Comparison of ENCODE assay signal across 8 cellular contexts in genomic region chr1:204376919-204377799, GRCh38. TPM values are rescaled to one million over a fixed set of nuclear protein-coding genes. Genes with fewer than 3 reads are reported as not detected.
DNase-seq lines count a peak whose midpoint lies in the region.

No MANE protein-coding gene starts in this region.

- H3K4me3 Mint-ChIP-seq in activated T-helper 1 cell treated with anti-CD3 and anti-CD28 coated beads, Interleukin-12 subunit alpha, Interleukin-12 subunit beta, Interleukin-2, Interleukin-4 antibody, amounts not matched to agents 30 ng/mL and 10 ng/mL and 1 ng/mL, durations not matched to agents 14 hours and 24 hours and 36 hours = peak overlapping the region; percentile 73

- H3K27ac Mint-ChIP-seq in activated T-helper 1 cell treated with anti-CD3 and anti-CD28 coated beads, Interleukin-12 subunit alpha, Interleukin-12 subunit beta, Interleukin-2, Interleukin-4 antibody, amounts not matched to agents 30 ng/mL and 10 ng/mL and 1 ng/mL, durations not matched to agents 14 hours and 24 hours and 36 hours = no peak overlapping the region

- no peaks in the 10 kb centered on the region for H3K36me3 ChIP-seq in HAP-1 (replicated peaks)

- H3K9me3 Mint-ChIP-seq in activated T-helper 1 cell treated with anti-CD3 and anti-CD28 coated beads, Interleukin-12 subunit alpha, Interleukin-12 subunit beta, Interleukin-2, Interleukin-4 antibody, amounts not matched to agents 30 ng/mL and 10 ng/mL and 1 ng/mL, durations not matched to agents 14 hours and 24 hours and 36 hours = no peaks in the 10 kb centered on the region

- in situ Hi-C loops in HAP-1 (cut with MboI; ENCODE audit: low sequenced_read_pairs) = no loop called here

- H3K4me1 ChIP-seq in HAP-1 = peaks cover 3% of the 10 kb centered on the region

- DNase-seq in HAP-1 (ENCODE audit: low spot score in 2 of 2) (no peak), skeletal muscle cell (ENCODE audit: low read depth) (no peak), occipital lobe (lab: John Stamatoyannopoulos, UW) (no peak), HuH-7.5 (ENCODE audit: low spot score) (no peak), 8988T (no peak)
- no peak for DNase-seq in activated T-helper 1 cell treated with anti-CD3 and anti-CD28 coated beads, Interleukin-12 subunit alpha, Interleukin-12 subunit beta, Interleukin-2, Interleukin-4 antibody, amounts not matched to agents 30 ng/mL and 10 ng/mL and 1 ng/mL, durations not matched to agents 14 hours and 24 hours and 36 hours (ENCODE audit: low spot score)
- no peak for DNase-seq in activated CD4-positive, alpha-beta T cell treated with anti-CD3 and anti-CD28 coated beads, Interleukin-2, amount 50 U/mL, for 48 hours

- H3K27me3 ChIP-seq in HAP-1 (ENCODE audit: low read depth) = peaks cover 44% of the 10 kb centered on the region

- no peaks in the 10 kb centered on the region for H3K36me3 Mint-ChIP-seq in activated T-helper 1 cell treated with anti-CD3 and anti-CD28 coated beads, Interleukin-12 subunit alpha, Interleukin-12 subunit beta, Interleukin-2, Interleukin-4 antibody, amounts not matched to agents 30 ng/mL and 10 ng/mL and 1 ng/mL, durations not matched to agents 14 hours and 24 hours and 36 hours (ENCODE audit: low read depth)

- peak overlapping the region; percentile 34 for H3K4me3 ChIP-seq in HAP-1
- H3K4me3 ChIP-seq in iPS-18c (ENCODE audit: insufficient read depth, low read depth, low read length) = peak overlapping the region; percentile 68
- peak overlapping the region; percentile 41 for H3K4me3 ChIP-seq in skeletal muscle cell (ENCODE audit: low read depth, low read length)

- intact Hi-C loops in activated T-helper 1 cell treated with anti-CD3 and anti-CD28 coated beads, Interleukin-12 subunit alpha, Interleukin-12 subunit beta, Interleukin-2, Interleukin-4 antibody, amounts not matched to agents 30 ng/mL and 10 ng/mL and 1 ng/mL, durations not matched to agents 14 hours and 24 hours and 36 hours (cut with micrococcal nuclease) = no loop called here

- peaks cover 45% of the 10 kb centered on the region for H3K27me3 Mint-ChIP-seq in activated T-helper 1 cell treated with anti-CD3 and anti-CD28 coated beads, Interleukin-12 subunit alpha, Interleukin-12 subunit beta, Interleukin-2, Interleukin-4 antibody, amounts not matched to agents 30 ng/mL and 10 ng/mL and 1 ng/mL, durations not matched to agents 14 hours and 24 hours and 36 hours (ENCODE audit: insufficient read depth)

- H3K9me3 ChIP-seq in HAP-1 (no peaks in the 10 kb centered on the region), iPS-18c (ENCODE audit: control insufficient read depth, insufficient read depth, low read length) (no peaks in the 10 kb centered on the region)

- peaks cover 8% of the 10 kb centered on the region for H3K4me1 Mint-ChIP-seq in activated T-helper 1 cell treated with anti-CD3 and anti-CD28 coated beads, Interleukin-12 subunit alpha, Interleukin-12 subunit beta, Interleukin-2, Interleukin-4 antibody, amounts not matched to agents 30 ng/mL and 10 ng/mL and 1 ng/mL, durations not matched to agents 14 hours and 24 hours and 36 hours (ENCODE audit: low read depth)

RNA-seq across cellular contexts. Expression of gene PLEKHA6, which starts 17.4 kb away (rescaled TPM):
- 0.05 and 0.21 TPM in 2 replicates for total RNA-seq in activated T-helper 1 cell treated with anti-CD3 and anti-CD28 coated beads, Interleukin-12 subunit alpha, Interleukin-12 subunit beta, Interleukin-2, Interleukin-4 antibody, amounts not matched to agents 30 ng/mL and 10 ng/mL and 1 ng/mL, durations not matched to agents 14 hours and 24 hours and 36 hours
- total RNA-seq in occipital lobe = 7.5 TPM

RNA-seq across cellular contexts. Expression of gene PPP1R15B, which starts 34.5 kb away (rescaled TPM):
- 75.8 and 76.2 TPM in 2 replicates for total RNA-seq in activated T-helper 1 cell treated with anti-CD3 and anti-CD28 coated beads, Interleukin-12 subunit alpha, Interleukin-12 subunit beta, Interleukin-2, Interleukin-4 antibody, amounts not matched to agents 30 ng/mL and 10 ng/mL and 1 ng/mL, durations not matched to agents 14 hours and 24 hours and 36 hours
- total RNA-seq in occipital lobe = 43.4 TPM
